In the genomic region with DNA sequence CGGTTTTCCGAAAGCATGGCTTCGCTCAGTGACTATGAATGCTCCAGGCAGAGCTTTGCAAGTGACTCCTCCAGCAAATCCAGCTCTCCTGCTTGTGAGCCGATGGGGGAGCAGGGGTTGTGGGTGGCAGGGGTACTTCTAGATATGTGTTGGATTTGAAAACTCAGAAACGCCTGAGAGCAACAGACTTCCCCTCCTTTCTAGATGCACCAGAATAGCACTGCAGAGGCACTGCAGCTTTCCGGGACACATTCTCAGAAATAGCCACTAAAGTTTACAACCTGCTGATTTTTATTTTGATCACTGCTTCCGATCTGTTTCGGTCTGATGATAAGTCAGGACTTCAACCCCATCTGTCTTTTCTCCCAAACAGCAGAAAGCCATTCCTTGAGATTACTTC, we compare ENCODE assay signal across 15 cellular contexts. TPM values are rescaled to one million over a fixed set of nuclear protein-coding genes. Genes with fewer than 3 reads are reported as not detected.
DNase-seq lines count a peak whose midpoint lies in the region; ATAC-seq and TF ChIP-seq lines count a peak whose summit lies in the region.
"Had no signal": no experiment of that assay in that cellular context is flagged by ENCODE, and none has a peak within 500 bp of the region (broad histone marks: within the 10 kb centered on the region; RNA-seq: fewer than 3 reads in every experiment).

No MANE protein-coding gene starts in this region.

- H3K36me3 ChIP-seq in CD8-positive, alpha-beta memory T cell (ENCODE audit: insufficient read depth, low read length) = peaks cover 25% of the 10 kb centered on the region
- H3K36me3 ChIP-seq: BE2C had no signal

- CTCF ChIA-PET in CD8-positive, alpha-beta memory T cell (lab: Charles Lee) = interaction anchor here (0.8 kb wide), 1 partner anchor 16 kb away, joined by 3 read pairs; no protein-coding TSS in a partner anchor
- CTCF ChIA-PET in activated B cell treated with CpG ODN at 0.5 μM for 24 hours (lab: Charles Lee) = interaction anchor here (1.1 to 2.1 kb wide), 3 partner anchors 83 to 890 kb away, joined by 3 to 9 read pairs (median 3); no protein-coding TSS in a partner anchor

- H3K9me3 Mint-ChIP-seq in CD14-positive monocyte = no peaks in the 10 kb centered on the region
- no peaks in the 10 kb centered on the region for H3K9me3 Mint-ChIP-seq in CD8-positive, alpha-beta memory T cell
- no peaks in the 10 kb centered on the region for H3K9me3 Mint-ChIP-seq in activated B cell treated with CpG ODN at 0.5 μM for 24 hours
- no peaks in the 10 kb centered on the region for H3K9me3 Mint-ChIP-seq in naive thymus-derived CD8-positive, alpha-beta T cell
- H3K9me3 Mint-ChIP-seq: activated CD4-positive, alpha-beta memory T cell treated with anti-CD3 and anti-CD28 coated beads for 36 hours; HFFc6 had no signal

- peaks cover 32 to 39% of the 10 kb centered on the region in 2 donors for H3K36me3 Mint-ChIP-seq in CD14-positive monocyte
- peaks cover 14 to 73% (median 22%) of the 10 kb centered on the region in 3 donors for H3K36me3 Mint-ChIP-seq in CD8-positive, alpha-beta memory T cell
- peaks cover 74% of the 10 kb centered on the region for H3K36me3 Mint-ChIP-seq in activated B cell treated with CpG ODN at 0.5 μM for 24 hours (ENCODE audit: low read depth)
- peaks cover 4 to 79% (median 10%) of the 10 kb centered on the region in 3 donors for H3K36me3 Mint-ChIP-seq in naive thymus-derived CD8-positive, alpha-beta T cell

- TF ChIP-seq CTCF in CD14-positive monocyte (IDR thresholded peaks at IDR 0.05) (no peak), activated B cell treated with CpG ODN at 0.5 μM for 24 hours (IDR thresholded peaks at IDR 0.05) (no peak)

- H3K4me3 Mint-ChIP-seq in CD14-positive monocyte = peak overlapping the region in 1 of 2 donors; percentile 37
- H3K4me3 Mint-ChIP-seq in CD8-positive, alpha-beta memory T cell = no peak overlapping the region
- peak overlapping the region; percentile 5 for H3K4me3 Mint-ChIP-seq in activated B cell treated with CpG ODN at 0.5 μM for 24 hours
- peak overlapping the region in 4 of 10 donors; percentile 9 to 49 (median 18) for H3K4me3 Mint-ChIP-seq in naive thymus-derived CD8-positive, alpha-beta T cell
- H3K4me3 Mint-ChIP-seq: activated CD4-positive, alpha-beta memory T cell treated with anti-CD3 and anti-CD28 coated beads for 36 hours; HFFc6 had no signal

- DNase-seq in CD14-positive monocyte (ENCODE audit: low spot score) (no peak), activated B cell treated with CpG ODN at 0.5 μM for 24 hours (no peak), NCI-H2227 (lab: John Stamatoyannopoulos, UW; ENCODE audit: unreplicated experiment) (no peak), AML-193 (lab: John Stamatoyannopoulos, UW) (no peak)
- no peak for DNase-seq in CD8-positive, alpha-beta memory T cell
- no peak for DNase-seq in naive thymus-derived CD8-positive, alpha-beta T cell
- no peak for DNase-seq in stimulated activated CD4-positive, alpha-beta T cell treated with anti-CD3 and anti-CD28 coated beads, Interleukin-2, amount 100 ng/mL, for 24 hours
- DNase-seq: activated CD4-positive, alpha-beta memory T cell treated with anti-CD3 and anti-CD28 coated beads for 36 hours; BE2C; DMS79 treated with DMSO at 0.1 percent for 48 hours; foreskin melanocyte; HFFc6; NCI-H2029; small intestine had no signal

- peaks cover 61% of the 10 kb centered on the region for H3K4me1 Mint-ChIP-seq in CD14-positive monocyte
- peaks cover 38 to 62% (median 59%) of the 10 kb centered on the region in 3 donors for H3K4me1 Mint-ChIP-seq in CD8-positive, alpha-beta memory T cell
- H3K4me1 Mint-ChIP-seq in activated B cell treated with CpG ODN at 0.5 μM for 24 hours = peaks cover 47% of the 10 kb centered on the region
- peaks cover 33 to 62% (median 61%) of the 10 kb centered on the region in 4 donors for H3K4me1 Mint-ChIP-seq in naive thymus-derived CD8-positive, alpha-beta T cell

- POLR2A ChIA-PET in CD8-positive, alpha-beta memory T cell (lab: Charles Lee) = no interaction called here
- POLR2A ChIA-PET in activated B cell treated with CpG ODN at 0.5 μM for 24 hours (lab: Charles Lee) = interaction anchor here (1.9 kb wide), 1 partner anchor 9 kb away, joined by 10 read pairs; a partner anchor contains a TSS
- POLR2A ChIA-PET in naive thymus-derived CD8-positive, alpha-beta T cell (lab: Charles Lee) = interaction anchor here (1.2 to 1.9 kb wide), 3 partner anchors 9 to 83 kb away, joined by 3 to 11 read pairs (median 5); a partner anchor contains a TSS

- no peaks in the 10 kb centered on the region for H3K27me3 ChIP-seq in CD8-positive, alpha-beta memory T cell (ENCODE audit: insufficient read depth, low read length, poor library complexity, severe bottlenecking)
- H3K27me3 ChIP-seq: tibial nerve had no signal

- ATAC-seq in activated B cell treated with CpG ODN at 0.5 μM for 24 hours (ENCODE audit: low read depth) = no peak
- ATAC-seq in naive thymus-derived CD8-positive, alpha-beta T cell = no peak

- no peak overlapping the region for H3K27ac ChIP-seq in CD8-positive, alpha-beta memory T cell (ENCODE audit: low read depth, low read length)
- H3K27ac ChIP-seq: tibial nerve had no signal

- no peak overlapping the region for H3K4me3 ChIP-seq in CD8-positive, alpha-beta memory T cell (ENCODE audit: low read length)
- H3K4me3 ChIP-seq: tibial nerve had no signal

- H3K27me3 Mint-ChIP-seq in CD14-positive monocyte (ENCODE audit: low read depth in 3 of 3) = no peaks in the 10 kb centered on the region
- peaks cover 0 to 1% of the 10 kb centered on the region in 2 donors for H3K27me3 Mint-ChIP-seq in CD8-positive, alpha-beta memory T cell
- H3K27me3 Mint-ChIP-seq in activated B cell treated with CpG ODN at 0.5 μM for 24 hours = no peaks in the 10 kb centered on the region
- H3K27me3 Mint-ChIP-seq in naive thymus-derived CD8-positive, alpha-beta T cell = no peaks in the 10 kb centered on the region
- H3K27me3 Mint-ChIP-seq: activated CD4-positive, alpha-beta memory T cell treated with anti-CD3 and anti-CD28 coated beads for 36 hours had no signal

- peak overlapping the region; percentile 55 to 88 (median 81) for H3K27ac Mint-ChIP-seq in CD14-positive monocyte
- H3K27ac Mint-ChIP-seq in CD8-positive, alpha-beta memory T cell = peak overlapping the region in 5 of 8 donors; percentile 17 to 80 (median 65)
- peak overlapping the region; percentile 42 for H3K27ac Mint-ChIP-seq in activated B cell treated with CpG ODN at 0.5 μM for 24 hours
- H3K27ac Mint-ChIP-seq in naive thymus-derived CD8-positive, alpha-beta T cell = peak overlapping the region; percentile 5 to 90 (median 62)
- H3K27ac Mint-ChIP-seq: HFFc6 had no signal

- H3K4me1 ChIP-seq in CD8-positive, alpha-beta memory T cell (ENCODE audit: insufficient read depth, low read length) = peaks cover 23% of the 10 kb centered on the region
- H3K4me1 ChIP-seq: BE2C had no signal

- intact Hi-C loops in CD14-positive monocyte (cut with micrococcal nuclease) (no loop called here), activated B cell treated with CpG ODN at 0.5 μM for 24 hours (cut with micrococcal nuclease) (no loop called here)

- no peaks in the 10 kb centered on the region for H3K9me3 ChIP-seq in CD8-positive, alpha-beta memory T cell (ENCODE audit: low read length)
- H3K9me3 ChIP-seq: BE2C, tibial nerve had no signal

RNA-seq across cellular contexts. Expression of a gene that starts 8.6 kb away (rescaled TPM):
- polyA plus RNA-seq in CD14-positive monocyte = 10 to 100 TPM; 23.5 to 37.3 TPM
- total RNA-seq in CD8-positive, alpha-beta memory T cell = 10 to 100 TPM; 11.8 to 13.0 TPM
- polyA plus RNA-seq in CD8-positive, alpha-beta memory T cell = 19.3 TPM
- 48.0 and 52.5 TPM in 2 replicates for total RNA-seq in activated B cell treated with CpG ODN at 0.5 μM for 24 hours
- 100 to 1,000 TPM; 203 to 211 TPM for total RNA-seq in naive thymus-derived CD8-positive, alpha-beta T cell
- 10 to 100 TPM; 30.6 to 45.4 (median 34.7) TPM for polyA plus RNA-seq in naive thymus-derived CD8-positive, alpha-beta T cell

RNA-seq across cellular contexts. Expression of a gene that starts 46.4 kb away (rescaled TPM):
- 1 to 10 TPM; 2.0 to 2.6 TPM for polyA plus RNA-seq in CD14-positive monocyte
- total RNA-seq in CD8-positive, alpha-beta memory T cell = 10 to 100 TPM; 13.4 to 14.6 TPM
- polyA plus RNA-seq in CD8-positive, alpha-beta memory T cell = 5.3 TPM
- total RNA-seq in activated B cell treated with CpG ODN at 0.5 μM for 24 hours = 7.3 and 8.0 TPM in 2 replicates
- total RNA-seq in naive thymus-derived CD8-positive, alpha-beta T cell = 1 to 10 TPM; 8.1 to 9.1 TPM
- 1 to 10 TPM; 3.1 to 6.2 (median 4.2) TPM for polyA plus RNA-seq in naive thymus-derived CD8-positive, alpha-beta T cell
